In the genomic region with DNA sequence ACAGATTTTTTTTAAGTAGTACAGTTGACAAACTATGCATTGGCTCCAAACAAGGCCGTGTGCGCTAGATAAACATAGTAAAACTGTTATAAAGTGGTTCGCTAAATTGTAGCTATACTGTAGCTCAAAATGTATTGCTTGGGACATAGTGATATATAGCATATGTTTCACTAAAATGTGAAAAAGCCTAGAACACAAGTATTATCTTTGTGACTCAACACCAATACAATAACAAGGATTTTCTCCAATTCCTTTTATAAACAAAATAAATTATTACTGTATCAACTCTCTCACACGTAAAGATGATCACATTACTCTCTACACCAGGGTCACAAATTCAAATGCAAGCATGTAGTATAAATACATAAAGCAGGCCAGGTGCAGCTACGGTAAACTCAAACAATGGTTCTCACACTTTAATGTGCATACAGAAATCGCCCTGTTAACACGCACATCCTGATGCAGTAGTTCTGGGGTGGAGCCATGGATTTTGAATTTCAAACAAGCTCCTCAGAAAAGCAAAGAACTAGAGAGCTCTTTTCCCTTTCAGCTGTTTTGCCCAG, we compare ENCODE assay signal across 33 cellular contexts.
DNase-seq lines count a peak whose midpoint lies in the region; ATAC-seq, FAIRE-seq and TF ChIP-seq lines count a peak whose summit lies in the region.
"Had no signal": no experiment of that assay in that cellular context is flagged by ENCODE, and none has a peak within 500 bp of the region (broad histone marks: within the 10 kb centered on the region; RNA-seq: fewer than 3 reads in every experiment).

No MANE protein-coding gene starts in this region.

- POLR2A ChIA-PET in HEK293T (lab: Yijun Ruan, JAX): no interaction called here

- ATAC-seq in HG03135 (IDR thresholded peaks at IDR 0.05; ENCODE audit: unreplicated experiment): no peak
- ATAC-seq: activated CD4-positive, CD25-positive, alpha-beta regulatory T cell treated with anti-CD3 and anti-CD28 coated beads, Interleukin-2, amount 50 U/mL, for 24 hours; K562; natural killer cell; psoas muscle; Right ventricle myocardium inferior had no signal

- DNase-seq in Caki2 (ENCODE audit: low read depth) (peak; percentile 30), HEK293T (ENCODE audit: extremely low spot score) (no peak), NCI-H510A treated with DMSO at 0.1 percent for 48 hours (lab: John Stamatoyannopoulos, UW) (peak; percentile 46), dermis blood vessel endothelial cell (peak; percentile 58), CD1c-positive myeloid dendritic cell (ENCODE audit: extremely low spot score) (no peak), frontal cortex (ENCODE audit: low spot score in 2 of 2) (no peak)
- no peak for DNase-seq in stimulated activated naive CD4-positive, alpha-beta T cell treated with Interleukin-2 at 50 U/mL for 16 hours (lab: John Stamatoyannopoulos, UW)
- DNase-seq: activated CD4-positive, alpha-beta T cell treated with anti-CD3 and anti-CD28 coated beads, Interleukin-2, amount 50 U/mL, for 4 hours; activated gamma-delta T cell treated with Interleukin-2 at 50 U/mL for 16 hours; activated naive CD8-positive, alpha-beta T cell treated with anti-CD3 and anti-CD28 coated beads, Interleukin-2, amount 10 ng/mL, durations not matched to agents 7 days and 5 days; activated T-cell treated with anti-CD3 and anti-CD28 coated beads, Interleukin-2, amount 50 U/mL, for 48 hours; aorta; CD4-positive, alpha-beta memory T cell; DMS 273 treated with DMSO at 0.1 percent for 48 hours; effector CD4-positive, alpha-beta T cell; HFFc6; natural killer cell; NCI-H1092; NCI-H2107; NCI-H446 treated with DMSO at 0.1 percent for 48 hours; nucleus accumbens; psoas muscle; sigmoid colon; stimulated activated CD4-positive, alpha-beta T cell treated with anti-CD3 and anti-CD28 coated beads, Interleukin-4, amount 100 ng/mL, for 24 hours; T-helper 2 cell; trophoblast cell had no signal

- CTCF ChIA-PET in HEK293T (lab: Yijun Ruan, JAX): no interaction called here

- in situ Hi-C loops in Caki2 (cut with HindIII; ENCODE audit: low pct_unique_long_range_greater_than_20kb, low sequenced_read_pairs): no loop called here

- no peak for FAIRE-seq in frontal cortex (lab: Jason Lieb, UNC)
- FAIRE-seq: colon, GM12892, K562, keratinocyte had no signal

TF ChIP-seq in HEK293T, 16 proteins besides CTCF, POLR2A, EP300 and RAD21:
- TF ChIP-seq, protein P1, sequence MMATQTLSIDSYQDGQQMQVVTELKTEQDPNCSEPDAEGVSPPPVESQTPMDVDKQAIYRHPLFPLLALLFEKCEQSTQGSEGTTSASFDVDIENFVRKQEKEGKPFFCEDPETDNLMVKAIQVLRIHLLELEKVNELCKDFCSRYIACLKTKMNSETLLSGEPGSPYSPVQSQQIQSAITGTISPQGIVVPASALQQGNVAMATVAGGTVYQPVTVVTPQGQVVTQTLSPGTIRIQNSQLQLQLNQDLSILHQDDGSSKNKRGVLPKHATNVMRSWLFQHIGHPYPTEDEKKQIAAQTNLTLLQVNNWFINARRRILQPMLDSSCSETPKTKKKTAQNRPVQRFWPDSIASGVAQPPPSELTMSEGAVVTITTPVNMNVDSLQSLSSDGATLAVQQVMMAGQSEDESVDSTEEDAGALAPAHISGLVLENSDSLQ (IDR thresholded peaks at IDR 0.05): peak; percentile 88
- no peak for TF ChIP-seq L3MBTL2 (conservative IDR thresholded peaks at IDR 0.05)
- TF ChIP-seq BHLHE40 (IDR thresholded peaks at IDR 0.05; ENCODE audit: borderline replicate concordance): no peak
- TF ChIP-seq SUZ12 (IDR thresholded peaks at IDR 0.05): no peak
- TF ChIP-seq CTBP1 (IDR thresholded peaks at IDR 0.05; ENCODE audit: borderline replicate concordance): peak; percentile 83
- peak; percentile 94 for TF ChIP-seq ARNT (IDR thresholded peaks at IDR 0.05)

Comparison
In these comparisons a context has a peak if more than half of its experiments do, and no peak if none do; other contexts are left out.
1. DNase-seq: peak in Caki2 (single experiment), NCI-H510A treated with DMSO at 0.1 percent for 48 hours (single experiment) and dermis blood vessel endothelial cell (single experiment); none in HEK293T (single experiment), CD1c-positive myeloid dendritic cell (single experiment), stimulated activated naive CD4-positive, alpha-beta T cell treated with Interleukin-2 at 50 U/mL for 16 hours (single experiment) and frontal cortex (0 of 2).